Comparison of ENCODE assay signal across 19 cellular contexts in genomic region chr6:160678230-160678629, GRCh38. TPM values are rescaled to one million over a fixed set of nuclear protein-coding genes. Genes with fewer than 3 reads are reported as not detected.
"Had no signal": no experiment of that assay in that cellular context is flagged by ENCODE, and none has a peak within 500 bp of the region (broad histone marks: within the 10 kb centered on the region; RNA-seq: fewer than 3 reads in every experiment).

No MANE protein-coding gene starts in this region.

- H3K27ac Mint-ChIP-seq: activated CD4-positive, alpha-beta memory T cell treated with anti-CD3 and anti-CD28 coated beads, Interleukin-2, amount 10 ng/mL, durations not matched to agents 7 days and 5 days; T-cell had no signal

- H3K4me3 Mint-ChIP-seq: activated CD4-positive, alpha-beta memory T cell treated with anti-CD3 and anti-CD28 coated beads, Interleukin-2, amount 10 ng/mL, durations not matched to agents 7 days and 5 days; activated T-cell treated with anti-CD3 and anti-CD28 coated beads, Interleukin-2, amount 50 U/mL, for 4 hours; T-cell had no signal

- DNase-seq: activated CD4-positive, alpha-beta memory T cell treated with anti-CD3 and anti-CD28 coated beads, Interleukin-2, amount 10 ng/mL, durations not matched to agents 7 days and 5 days; activated CD4-positive, alpha-beta T cell treated with anti-CD3 and anti-CD28 coated beads for 4 hours; activated effector memory CD4-positive, alpha-beta T cell treated with Interleukin-2 at 50 U/mL for 16 hours; activated naive CD4-positive, alpha-beta T cell treated with anti-CD3 and anti-CD28 coated beads, Interleukin-2, amount 50 U/mL, for 16 hours; activated T-cell treated with anti-CD3 and anti-CD28 coated beads, Interleukin-2, amount 50 U/mL, for 4 hours; cortex of kidney; effector CD4-positive, alpha-beta T cell; foreskin melanocyte; head of caudate nucleus; kidney glomerular epithelial cell; stimulated activated CD4-positive, alpha-beta T cell treated with anti-CD3 and anti-CD28 coated beads, Interleukin-1b, Interleukin-23, amount 100 ng/mL, for 48 hours; T-cell; uterus had no signal

- H3K4me3 ChIP-seq: uterus had no signal

- H3K27me3 ChIP-seq: uterus had no signal

- ATAC-seq: activated T-cell treated with anti-CD3 and anti-CD28 coated beads, Interleukin-2, amount 50 U/mL, for 4 hours; T-cell had no signal

- H3K4me1 Mint-ChIP-seq: activated CD4-positive, alpha-beta memory T cell treated with anti-CD3 and anti-CD28 coated beads, Interleukin-2, amount 10 ng/mL, durations not matched to agents 7 days and 5 days; T-cell had no signal

- H3K27ac ChIP-seq: uterus, VCaP had no signal

- H3K36me3 ChIP-seq: uterus had no signal

- H3K4me1 ChIP-seq: uterus had no signal

- H3K36me3 Mint-ChIP-seq: T-cell had no signal

RNA-seq across cellular contexts. Expression of gene LPA, which starts 14.2 kb away (rescaled TPM):
- total RNA-seq: activated CD4-positive, alpha-beta memory T cell treated with anti-CD3 and anti-CD28 coated beads, Interleukin-2, amount 10 ng/mL, durations not matched to agents 7 days and 5 days; lower leg skin; mesenteric fat pad; osteocyte had no signal
- polyA plus RNA-seq: neural cell had no signal

RNA-seq across cellular contexts. Expression of gene PLG, which starts 23.8 kb away (rescaled TPM):
- total RNA-seq: lower leg skin, mesenteric fat pad, osteocyte, uterus had no signal
- polyA plus RNA-seq: adipose tissue, neural cell had no signal
